16 cellular contexts compared by ENCODE assay signal in the genomic region with DNA sequence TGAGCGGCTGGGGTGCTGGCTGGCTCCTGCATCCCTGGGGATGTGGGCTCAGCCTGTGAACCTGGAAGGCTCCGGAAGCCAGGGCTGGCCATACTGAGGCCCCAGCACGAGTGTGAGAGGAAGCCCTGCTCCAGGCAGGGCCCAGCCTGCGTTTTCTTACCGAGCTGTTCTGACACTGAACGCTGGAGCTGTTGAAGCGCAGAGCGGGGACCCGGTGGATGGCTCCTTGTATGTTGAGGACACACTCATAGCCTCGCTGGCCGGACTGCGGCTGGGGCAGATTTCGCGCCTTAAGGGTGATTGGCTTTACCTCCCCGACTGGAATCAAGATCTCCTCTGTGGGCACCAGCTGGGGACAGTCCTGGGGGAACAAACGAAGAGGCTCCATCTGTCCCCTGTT.
DNase-seq lines count a peak whose midpoint lies in the region; ATAC-seq, FAIRE-seq and TF ChIP-seq lines count a peak whose summit lies in the region.
"Had no signal": no experiment of that assay in that cellular context is flagged by ENCODE, and none has a peak within 500 bp of the region (broad histone marks: within the 10 kb centered on the region; RNA-seq: fewer than 3 reads in every experiment).

No MANE protein-coding gene starts in this region.

- H3K9ac ChIP-seq in endothelial cell of umbilical vein (replicated peaks; ENCODE audit: extremely low read depth, insufficient read depth, low read length), result no peak overlapping the region
- H3K9ac ChIP-seq: BLaER1 treated with 17β-estradiol and CSF1 and Interleukin-3, amounts not matched to agents 10 nM and 100 nM had no signal

- no peak overlapping the region for H3K4me3 ChIP-seq in WERI-Rb-1 (ENCODE audit: low read depth, low read length)
- H3K4me3 ChIP-seq in endothelial cell of umbilical vein (replicated peaks in 1 of 3; ENCODE audit: insufficient read depth in 1 of 3, low read depth in 1 of 3, low read length in 3 of 3), result no peak overlapping the region
- H3K4me3 ChIP-seq: BLaER1 treated with 17β-estradiol and CSF1 and Interleukin-3, amounts not matched to agents 10 nM and 100 nM had no signal

- dilution Hi-C loops in endothelial cell of umbilical vein (cut with MboI; ENCODE audit: extremely low pct_ligation_motif_present, low sequenced_read_pairs), result no loop called here

- H3K27me3 Mint-ChIP-seq in neural crest cell (ENCODE audit: low read depth), result no peaks in the 10 kb centered on the region
- peaks cover 15% of the 10 kb centered on the region for H3K27me3 Mint-ChIP-seq in mesothelial cell of epicardium (ENCODE audit: low read depth)
- H3K27me3 Mint-ChIP-seq: CD4-positive, CD25-positive, alpha-beta regulatory T cell had no signal

- no peaks in the 10 kb centered on the region for H4K20me1 ChIP-seq in endothelial cell of umbilical vein (replicated peaks; ENCODE audit: control insufficient read depth, extremely low read depth, insufficient read depth, low read length)
- H4K20me1 ChIP-seq: BLaER1 treated with 17β-estradiol and CSF1 and Interleukin-3, amounts not matched to agents 10 nM and 100 nM had no signal

- H3K4me1 Mint-ChIP-seq in neural crest cell (peaks cover 74% of the 10 kb centered on the region), mesothelial cell of epicardium (peaks cover 22% of the 10 kb centered on the region)

- no peaks in the 10 kb centered on the region for H3K79me2 ChIP-seq in endothelial cell of umbilical vein (ENCODE audit: control insufficient read depth, insufficient read depth, low read length)

- H3K27ac Mint-ChIP-seq in neural crest cell (ENCODE audit: unreplicated experiment) (no peak overlapping the region), mesothelial cell of epicardium (no peak overlapping the region)
- H3K27ac Mint-ChIP-seq: CD4-positive, CD25-positive, alpha-beta regulatory T cell; HFFc6 had no signal

- H3K4me2 ChIP-seq in endothelial cell of umbilical vein (ENCODE audit: insufficient read depth, low read length), result no peak overlapping the region

- H3K27ac ChIP-seq in WERI-Rb-1 (0 out of 2 replicates have a peak overlapping the region, but pooled peaks have one; percentile 4), endothelial cell of umbilical vein (ENCODE audit: insufficient read depth, low read depth, low read length) (no peak overlapping the region)
- H3K27ac ChIP-seq: BLaER1 treated with 17β-estradiol and CSF1 and Interleukin-3, amounts not matched to agents 10 nM and 100 nM; HL-60 had no signal

- no peak for TF ChIP-seq POLR2A in endothelial cell of umbilical vein (IDR thresholded peaks at IDR 0.05; ENCODE audit: low read depth, low read length)

- H3K9me3 ChIP-seq in WERI-Rb-1 (ENCODE audit: severe bottlenecking), result no peaks in the 10 kb centered on the region
- no peaks in the 10 kb centered on the region for H3K9me3 ChIP-seq in endothelial cell of umbilical vein (replicated peaks; ENCODE audit: control insufficient read depth, insufficient read depth, low read length)
- H3K9me3 ChIP-seq: BLaER1 treated with 17β-estradiol and CSF1 and Interleukin-3, amounts not matched to agents 10 nM and 100 nM had no signal

- no TSS peak for BruUV-seq in endothelial cell of umbilical vein (replicated peaks; lab: Mats Ljungman, UMichigan)

- peak overlapping the region; percentile 36 for H3K4me3 Mint-ChIP-seq in neural crest cell
- no peak overlapping the region for H3K4me3 Mint-ChIP-seq in mesothelial cell of epicardium
- H3K4me3 Mint-ChIP-seq: HFFc6 had no signal

- FAIRE-seq in endothelial cell of umbilical vein (lab: Jason Lieb, UNC), result no peak

- H3K36me3 ChIP-seq in WERI-Rb-1, result peaks cover 5% of the 10 kb centered on the region
- H3K36me3 ChIP-seq in endothelial cell of umbilical vein (ENCODE audit: control insufficient read depth in 2 of 2, extremely low read depth in 1 of 2, insufficient read depth in 2 of 2, low read length in 2 of 2), result peaks cover 25 to 41% of the 10 kb centered on the region in 2 experiments
- H3K36me3 ChIP-seq: BLaER1 treated with 17β-estradiol and CSF1 and Interleukin-3, amounts not matched to agents 10 nM and 100 nM had no signal

- no peak for TF ChIP-seq CTCF in WERI-Rb-1 (IDR thresholded peaks at IDR 0.05; ENCODE audit: low read depth, low read length)
- no peak for TF ChIP-seq CTCF in endothelial cell of umbilical vein (IDR thresholded peaks at IDR 0.05; ENCODE audit: extremely low read depth in 1 of 2, insufficient read depth in 1 of 2, low read depth in 1 of 2, low read length in 2 of 2)
- TF ChIP-seq CTCF in neural crest cell (conservative IDR thresholded peaks at IDR 0.05), result no peak
- TF ChIP-seq CTCF in mesothelial cell of epicardium (IDR thresholded peaks at IDR 0.05; ENCODE audit: unreplicated experiment), result no peak

- peaks cover 8% of the 10 kb centered on the region for H3K36me3 Mint-ChIP-seq in neural crest cell (ENCODE audit: low read depth)
- no peaks in the 10 kb centered on the region for H3K36me3 Mint-ChIP-seq in mesothelial cell of epicardium
- H3K36me3 Mint-ChIP-seq: CD4-positive, CD25-positive, alpha-beta regulatory T cell had no signal

- peak; percentile 12 to 71 for DNase-seq in NCI-H524 (lab: John Stamatoyannopoulos, UW)
- peak; percentile 57 for DNase-seq in WERI-Rb-1
- no peak for DNase-seq in endothelial cell of umbilical vein (ENCODE audit: low read depth, low spot score)
- DNase-seq in neural crest cell (ENCODE audit: low read depth, low spot score), result no peak
- no peak for DNase-seq in UCSD-AML1 (lab: John Stamatoyannopoulos, UW; ENCODE audit: unreplicated experiment)
- DNase-seq in mesothelial cell of epicardium (ENCODE audit: low spot score in 2 of 2, unreplicated experiment in 2 of 2), result no peak
- DNase-seq in globus pallidus (ENCODE audit: low spot score), result no peak
- DNase-seq: ACHN; CD4-positive, CD25-positive, alpha-beta regulatory T cell; DMS53; GF-D8; HCEC 1CT; HFFc6 had no signal

- intact Hi-C loops in endothelial cell of umbilical vein (cut with micrococcal nuclease), result no loop called here

- no peaks in the 10 kb centered on the region for H3K9me1 ChIP-seq in endothelial cell of umbilical vein (replicated peaks; ENCODE audit: control insufficient read depth, extremely low read depth, insufficient read depth, low read length)

- H3K9me3 Mint-ChIP-seq in neural crest cell (no peaks in the 10 kb centered on the region), mesothelial cell of epicardium (no peaks in the 10 kb centered on the region)
- H3K9me3 Mint-ChIP-seq: HFFc6 had no signal

- no peaks in the 10 kb centered on the region for H3K4me1 ChIP-seq in endothelial cell of umbilical vein (ENCODE audit: control insufficient read depth, extremely low read depth, insufficient read depth, low read length)

- H2AFZ ChIP-seq in endothelial cell of umbilical vein (ENCODE audit: low read depth, low read length), result no peak overlapping the region

- H3K27me3 ChIP-seq in WERI-Rb-1 (ENCODE audit: insufficient read depth, low read depth, severe bottlenecking), result no peaks in the 10 kb centered on the region
- no peaks in the 10 kb centered on the region for H3K27me3 ChIP-seq in endothelial cell of umbilical vein (ENCODE audit: control insufficient read depth in 2 of 2, insufficient read depth in 2 of 2, low read length in 2 of 2)
- H3K27me3 ChIP-seq: BLaER1 treated with 17β-estradiol and CSF1 and Interleukin-3, amounts not matched to agents 10 nM and 100 nM had no signal

- ATAC-seq in HG03521 (IDR thresholded peaks at IDR 0.05; ENCODE audit: unreplicated experiment), result no peak

- POLR2A ChIA-PET in endothelial cell of umbilical vein (lab: Charles Lee), result no interaction called here

- CTCF ChIA-PET in endothelial cell of umbilical vein (lab: Charles Lee), result interaction anchor here (0.7 to 1.2 kb wide), 3 partner anchors 10 to 161 kb away, joined by 3 to 5 read pairs (median 5); no protein-coding TSS in a partner anchor

TF ChIP-seq in endothelial cell of umbilical vein, 7 proteins besides CTCF, POLR2A, EP300 and RAD21:
- TF ChIP-seq EZH2 (IDR thresholded peaks at IDR 0.05; ENCODE audit: borderline replicate concordance, low read depth, low read length, severe bottlenecking) (no peak), FOS (IDR thresholded peaks at IDR 0.05; ENCODE audit: borderline replicate concordance, insufficient read depth, low read length) (no peak), JUN (IDR thresholded peaks at IDR 0.05; ENCODE audit: borderline replicate concordance, insufficient read depth, insufficient read length, low read depth) (no peak), POLR2AphosphoS5 (IDR thresholded peaks at IDR 0.05; ENCODE audit: insufficient read depth, low read depth, low read length) (peak; percentile 15)

Comparison
In these comparisons a context has a peak if more than half of its experiments do, and no peak if none do; other contexts are left out.
1. DNase-seq: peak in NCI-H524 (2 of 2) and WERI-Rb-1 (single experiment); none in endothelial cell of umbilical vein (single experiment), neural crest cell (single experiment), UCSD-AML1 (single experiment), mesothelial cell of epicardium (0 of 2) and globus pallidus (single experiment).